In genomic region chr10:31896972-31897384, GRCh38 we compare ENCODE assay signal across 16 cellular contexts. TPM values are rescaled to one million over a fixed set of nuclear protein-coding genes. Genes with fewer than 3 reads are reported as not detected.
A peak's percentile ranks its signal among the peaks of the same experiment; 100 is the strongest.
DNase-seq lines count a peak whose midpoint lies in the region; ATAC-seq and TF ChIP-seq lines count a peak whose summit lies in the region.
"Had no signal": no experiment of that assay in that cellular context is flagged by ENCODE, and none has a peak within 500 bp of the region (broad histone marks: within the 10 kb centered on the region; RNA-seq: fewer than 3 reads in every experiment).

No MANE protein-coding gene starts in this region.

- H2AFZ ChIP-seq in PC-3 (ENCODE audit: low read length), result no peak overlapping the region

- in situ Hi-C loops in KBM-7 (cut with MboI; ENCODE audit: low pct_unique_long_range_greater_than_20kb, low sequenced_read_pairs), result no loop called here

- H3K4me1 ChIP-seq in PC-3 (ENCODE audit: insufficient read depth, low read length) (peaks cover 19% of the 10 kb centered on the region), mucosa of descending colon (ENCODE audit: low read depth) (peaks cover 11% of the 10 kb centered on the region), thyroid gland (peaks cover 8 to 17% of the 10 kb centered on the region in 2 donors)
- H3K4me1 ChIP-seq: BE2C had no signal

- H4K20me1 ChIP-seq in PC-3 (ENCODE audit: low read length), result peaks cover 5% of the 10 kb centered on the region; the same call in 1 of the 2 replicates

- H3K9me2 ChIP-seq in PC-3 (replicated peaks; ENCODE audit: low read length), result no peaks in the 10 kb centered on the region

- H3K4me2 ChIP-seq in PC-3 (ENCODE audit: low read length), result peak overlapping the region; percentile 53

- H3K36me3 ChIP-seq in PC-3 (ENCODE audit: low read depth, low read length), result no peaks in the 10 kb centered on the region
- H3K36me3 ChIP-seq in mucosa of descending colon (ENCODE audit: low read depth), result no peaks in the 10 kb centered on the region
- H3K36me3 ChIP-seq in thyroid gland, result no peaks in the 10 kb centered on the region
- H3K36me3 ChIP-seq: BE2C had no signal

- BruUV-seq in PC-3 (replicated peaks; lab: Mats Ljungman, UMichigan), result no TSS peak

- intact Hi-C loops in PC-3 (cut with micrococcal nuclease) (loop anchor here (2.0 to 5.0 kb wide), 2 partner anchors 30 to 45 kb away; no protein-coding TSS in a partner anchor), mucosa of descending colon (cut with DNase I, micrococcal nuclease) (no loop called here), thyroid gland (cut with DNase I) (no loop called here)

- H3K9me3 ChIP-seq in PC-3 (ENCODE audit: low read length) (no peaks in the 10 kb centered on the region), mucosa of descending colon (no peaks in the 10 kb centered on the region), thyroid gland (no peaks in the 10 kb centered on the region)
- H3K9me3 ChIP-seq: BE2C had no signal

- POLR2A ChIA-PET in AG04449 (lab: Yijun Ruan, JAX) (interaction anchor here (1.3 kb wide), 1 partner anchor 33 kb away, joined by 4 read pairs; no protein-coding TSS in a partner anchor), PC-3 (lab: Charles Lee; ENCODE audit: unreplicated experiment) (interaction anchor here (0.6 to 0.8 kb wide), 4 partner anchors 32 to 865 kb away, joined by 3 to 7 read pairs (median 4); partner anchors contain the start of gene ZNF438)

- 70 to 79% methylated on average over 1 of the region's 1 CpG for WGBS in thyroid gland, 2 donors

- H3K4me3 ChIP-seq in AG04449 (ENCODE audit: low read depth, low read length) (no peak overlapping the region), PC-3 (ENCODE audit: low read length) (no peak overlapping the region), mucosa of descending colon (no peak overlapping the region), thyroid gland (replicated peaks in 1 of 3) (no peak overlapping the region)
- H3K4me3 ChIP-seq: SK-N-MC, tibial nerve had no signal

- CTCF ChIA-PET in AG04449 (lab: Yijun Ruan, JAX) (interaction anchor here (0.8 to 1.2 kb wide), 2 partner anchors 25 to 36 kb away, joined by 3 to 4 read pairs; no protein-coding TSS in a partner anchor), PC-3 (lab: Charles Lee) (interaction anchor here (0.6 kb wide), 1 partner anchor 199 kb away, joined by 3 read pairs; no protein-coding TSS in a partner anchor)

- peaks cover 5% of the 10 kb centered on the region for H3F3A ChIP-seq in PC-3 (ENCODE audit: low read length, unreplicated experiment)

- H3K27me3 ChIP-seq in PC-3 (ENCODE audit: low read length) (no peaks in the 10 kb centered on the region), thyroid gland (no peaks in the 10 kb centered on the region)
- H3K27me3 ChIP-seq: BE2C, tibial nerve had no signal

- H3K79me2 ChIP-seq in PC-3 (ENCODE audit: low read length), result peaks cover 50% of the 10 kb centered on the region

- H3K27ac ChIP-seq in PC-3 (ENCODE audit: low read length) (peak overlapping the region; percentile 83), thyroid gland (no peak overlapping the region)
- H3K27ac ChIP-seq: SK-N-MC had no signal

- DNase-seq in AG04449 (ENCODE audit: low read depth, low spot score) (peak; percentile 28), PC-3 (peak; percentile 63), fibroblast of gingiva (ENCODE audit: low read depth) (peak; percentile 66), mucosa of descending colon (no peak), DMS53 treated with DMSO at 0.1 percent for 48 hours (lab: John Stamatoyannopoulos, UW; ENCODE audit: unreplicated experiment) (no peak), HK-2 (ENCODE audit: unreplicated experiment) (no peak), KBM-7 (no peak), thyroid gland (no peak)
- DNase-seq: activated CD4-positive, alpha-beta T cell treated with anti-CD3 and anti-CD28 coated beads, Interleukin-2, amount 50 U/mL, for 4 hours; activated naive CD4-positive, alpha-beta T cell treated with anti-CD3 and anti-CD28 coated beads, Interleukin-2, amount 50 U/mL, for 16 hours; BE2C; natural killer cell; NCI-H526; stimulated activated CD4-positive, alpha-beta T cell treated with anti-CD3 and anti-CD28 coated beads, Interleukin-4, amount 100 ng/mL, for 4 hours had no signal

- no peak overlapping the region for H3K9ac ChIP-seq in PC-3 (ENCODE audit: low read length)

- no peak for TF ChIP-seq POLR2A in thyroid gland (IDR thresholded peaks at IDR 0.05)

- ATAC-seq in PC-3 (peak; percentile 96), mucosa of descending colon (peak; percentile 60)
- ATAC-seq: natural killer cell had no signal

- no peak for TF ChIP-seq CTCF in AG04449 (IDR thresholded peaks at IDR 0.05; ENCODE audit: insufficient read depth, low read length, missing control alignments)
- TF ChIP-seq CTCF in PC-3 (conservative IDR thresholded peaks at IDR 0.05; ENCODE audit: low read depth, low read length), result no peak
- TF ChIP-seq CTCF in mucosa of descending colon (IDR thresholded peaks at IDR 0.05), result no peak
- TF ChIP-seq CTCF in thyroid gland (IDR thresholded peaks at IDR 0.05), result no peak

RNA-seq across cellular contexts. Expression of gene ARHGAP12, which starts 31.7 kb away (rescaled TPM):
- total RNA-seq in PC-3 (2014; rRNA removed) (13.6 and 16.6 TPM in 2 replicates), mucosa of descending colon (10 to 100 TPM; 37.2 to 44.4 (median 44.3) TPM), thyroid gland (10 to 100 TPM; 49.9 to 67.6 (median 60.8) TPM)

Comparison
In these comparisons a context has a peak if more than half of its experiments do, and no peak if none do; other contexts are left out.
1. DNase-seq: peak in AG04449 (single experiment), PC-3 (single experiment) and fibroblast of gingiva (single experiment); none in mucosa of descending colon (0 of 3), DMS53 treated with DMSO at 0.1 percent for 48 hours (single experiment), HK-2 (single experiment), KBM-7 (single experiment) and thyroid gland (0 of 2).